In genomic region chr4:8282134-8282641, GRCh38 we compare ENCODE assay signal across 11 cellular contexts. TPM values are rescaled to one million over a fixed set of nuclear protein-coding genes. Genes with fewer than 3 reads are reported as not detected.
"Had no signal": no experiment of that assay in that cellular context is flagged by ENCODE, and none has a peak within 500 bp of the region (broad histone marks: within the 10 kb centered on the region; RNA-seq: fewer than 3 reads in every experiment).

No MANE protein-coding gene starts in this region.

- H3K27ac ChIP-seq: brain microvascular endothelial cell, testis had no signal

- H3K9me3 Mint-ChIP-seq: stimulated activated naive CD8-positive, alpha-beta T cell treated with anti-CD3 and anti-CD28 coated beads, Interleukin-15, Interleukin-2, amounts not matched to agents 100 ng/mL and 50 ng/mL, for 24 hours had no signal

- H3K27me3 ChIP-seq: brain microvascular endothelial cell, testis had no signal

- H3K36me3 ChIP-seq: brain microvascular endothelial cell, prostate gland had no signal

- H3K27ac Mint-ChIP-seq: stimulated activated naive CD8-positive, alpha-beta T cell treated with anti-CD3 and anti-CD28 coated beads, Interleukin-15, Interleukin-2, amounts not matched to agents 100 ng/mL and 50 ng/mL, for 24 hours had no signal

- H3K27me3 Mint-ChIP-seq: stimulated activated naive CD8-positive, alpha-beta T cell treated with anti-CD3 and anti-CD28 coated beads, Interleukin-15, Interleukin-2, amounts not matched to agents 100 ng/mL and 50 ng/mL, for 24 hours had no signal

- H3K4me3 ChIP-seq: prostate gland, testis had no signal

- DNase-seq: activated CD4-positive, alpha-beta T cell treated with anti-CD3 and anti-CD28 coated beads, Interleukin-2, amount 50 U/mL, for 4 hours; activated CD4-positive, CD25-positive, alpha-beta regulatory T cell; activated naive CD4-positive, alpha-beta T cell treated with anti-CD3 and anti-CD28 coated beads, Interleukin-2, amount 50 U/mL, for 16 hours; activated T-cell treated with anti-CD3 and anti-CD28 coated beads, Interleukin-2, amount 50 U/mL, for 1 hour; brain microvascular endothelial cell; cerebellar nuclear complex; stimulated activated CD4-positive, alpha-beta T cell treated with anti-CD3 and anti-CD28 coated beads, Interleukin-2, amount 100 ng/mL, for 48 hours had no signal

- H3K4me3 Mint-ChIP-seq: stimulated activated naive CD8-positive, alpha-beta T cell treated with anti-CD3 and anti-CD28 coated beads, Interleukin-15, Interleukin-2, amounts not matched to agents 100 ng/mL and 50 ng/mL, for 24 hours had no signal

- H3K9me3 ChIP-seq: prostate gland, testis had no signal

RNA-seq across cellular contexts. Expression of gene HTRA3, which starts 12.6 kb away (rescaled TPM):
- total RNA-seq: T-helper 2 cell treated with Interferon-gamma antibody and Interleukin-4, amounts not matched to agents 100 ng/mL and 5 ng/mL, for 36 hours had no signal
